ENCODE assay signal across 13 cellular contexts in the genomic region with DNA sequence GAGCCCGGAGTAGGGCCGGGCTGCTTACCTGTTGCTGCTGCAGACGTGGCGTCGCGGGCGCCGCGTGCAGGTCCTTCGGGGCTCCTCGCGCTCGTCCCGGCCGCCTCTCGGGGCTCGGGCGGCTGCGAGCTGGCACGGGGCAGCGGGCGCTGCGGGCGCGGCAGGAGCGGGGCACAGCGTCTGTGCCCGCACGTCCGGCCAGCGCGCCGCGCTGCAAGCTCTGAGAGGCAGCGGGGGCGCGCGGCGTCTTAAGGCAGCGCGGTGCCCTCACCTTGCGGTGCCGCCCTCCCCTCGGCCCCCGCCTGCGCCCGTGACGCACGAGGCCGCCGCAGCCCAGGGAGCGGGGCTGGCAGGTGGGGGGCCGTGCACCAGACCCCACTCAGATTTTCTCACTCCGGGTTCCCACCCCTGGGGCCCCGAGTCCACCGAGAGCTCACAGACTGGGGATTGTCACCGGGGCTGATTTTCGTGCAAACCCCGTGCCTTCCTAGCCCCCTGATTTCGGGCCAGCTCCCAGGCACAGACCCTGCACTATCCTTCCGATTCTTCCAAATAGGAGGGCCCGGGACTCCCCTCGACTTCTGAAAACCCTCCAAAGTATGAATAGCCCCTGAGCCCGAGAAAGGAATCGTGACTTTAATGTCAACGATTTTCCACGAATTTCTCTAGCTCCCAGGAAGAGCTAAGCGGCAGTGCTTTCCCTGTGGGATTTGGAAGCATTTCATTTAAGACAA. TPM values are rescaled to one million over a fixed set of nuclear protein-coding genes. Genes with fewer than 3 reads are reported as not detected.
A peak's percentile ranks its signal among the peaks of the same experiment; 100 is the strongest.
DNase-seq lines count a peak whose midpoint lies in the region; ATAC-seq and TF ChIP-seq lines count a peak whose summit lies in the region.
"Had no signal": no experiment of that assay in that cellular context is flagged by ENCODE, and none has a peak within 500 bp of the region (broad histone marks: within the 10 kb centered on the region; RNA-seq: fewer than 3 reads in every experiment).

A gene with protein sequence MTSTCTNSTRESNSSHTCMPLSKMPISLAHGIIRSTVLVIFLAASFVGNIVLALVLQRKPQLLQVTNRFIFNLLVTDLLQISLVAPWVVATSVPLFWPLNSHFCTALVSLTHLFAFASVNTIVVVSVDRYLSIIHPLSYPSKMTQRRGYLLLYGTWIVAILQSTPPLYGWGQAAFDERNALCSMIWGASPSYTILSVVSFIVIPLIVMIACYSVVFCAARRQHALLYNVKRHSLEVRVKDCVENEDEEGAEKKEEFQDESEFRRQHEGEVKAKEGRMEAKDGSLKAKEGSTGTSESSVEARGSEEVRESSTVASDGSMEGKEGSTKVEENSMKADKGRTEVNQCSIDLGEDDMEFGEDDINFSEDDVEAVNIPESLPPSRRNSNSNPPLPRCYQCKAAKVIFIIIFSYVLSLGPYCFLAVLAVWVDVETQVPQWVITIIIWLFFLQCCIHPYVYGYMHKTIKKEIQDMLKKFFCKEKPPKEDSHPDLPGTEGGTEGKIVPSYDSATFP (minus strand): TSS at position 222 of the 734 bp plus-strand sequence. CDS start 2,321 bp downstream, outside the sequence.

- H3K27ac ChIP-seq in HUES64 (ENCODE audit: low read depth, low read length) = no peak within 1 kb of the TSS
- no peak within 1 kb of the TSS for H3K27ac ChIP-seq in neuronal stem cell (replicated peaks; ENCODE audit: low read length)
- no peak within 1 kb of the TSS for H3K27ac ChIP-seq in tibial nerve
- H3K27ac ChIP-seq in left lung = no peak within 1 kb of the TSS
- H3K27ac ChIP-seq: adrenal gland, BLaER1 had no signal

- no peak for TF ChIP-seq EP300 in tibial nerve (IDR thresholded peaks at IDR 0.05)

- H3K4me2 ChIP-seq in neuronal stem cell (ENCODE audit: insufficient read depth, low read length, poor library complexity, severe bottlenecking) = peak within 1 kb of the TSS; percentile 54
- H3K4me2 ChIP-seq: BLaER1 had no signal

- intact Hi-C loops in activated CD4-positive, alpha-beta T cell treated with anti-CD3 and anti-CD28 coated beads, Interleukin-2, amount 10 ng/mL, durations not matched to agents 24 days and 14 days (cut with micrococcal nuclease) = loop anchor here (1.0 to 5.0 kb wide), 4 partner anchors 18 to 537 kb away; a partner anchor contains a TSS
- intact Hi-C loops in left lung (cut with DNase I) = no loop called here

- H3K27me3 ChIP-seq in HUES64 (ENCODE audit: insufficient read depth, low read length) = peaks cover 92% of the 10 kb centered on the region
- peaks cover 9 to 94% (median 67%) of the 10 kb centered on the region in 3 experiments for H3K27me3 ChIP-seq in neuronal stem cell (ENCODE audit: control insufficient read depth in 3 of 3, insufficient read depth in 3 of 3, low read depth in 1 of 3, low read length in 3 of 3)
- peaks cover 0 to 78% of the 10 kb centered on the region in 2 donors for H3K27me3 ChIP-seq in tibial nerve
- peaks cover 54 to 73% of the 10 kb centered on the region in 2 donors for H3K27me3 ChIP-seq in left lung

- no peak within 1 kb of the TSS for H3K27ac Mint-ChIP-seq in activated CD4-positive, alpha-beta T cell treated with anti-CD3 and anti-CD28 coated beads, Interleukin-2, amount 10 ng/mL, durations not matched to agents 24 days and 14 days
- H3K27ac Mint-ChIP-seq in effector memory CD8-positive, alpha-beta T cell = no peak within 1 kb of the TSS

- H2AK5ac ChIP-seq in neuronal stem cell (ENCODE audit: low read depth, low read length) = no peak within 1 kb of the TSS

- no peak within 1 kb of the TSS for H2BK15ac ChIP-seq in neuronal stem cell (ENCODE audit: low read length)

- no peak for TF ChIP-seq POLR2A in tibial nerve (IDR thresholded peaks at IDR 0.05)

- H3K4ac ChIP-seq in neuronal stem cell (ENCODE audit: low read length) = no peak within 1 kb of the TSS

- peak; percentile 53 for DNase-seq in activated CD4-positive, alpha-beta T cell treated with anti-CD3 and anti-CD28 coated beads, Interleukin-2, amount 10 ng/mL, durations not matched to agents 24 days and 14 days
- DNase-seq in activated CD4-positive, alpha-beta T cell treated with anti-CD3 and anti-CD28 coated beads, Interleukin-2, amount 50 U/mL, for 1 hour = no peak
- DNase-seq in effector memory CD8-positive, alpha-beta T cell = no peak
- DNase-seq in neuronal stem cell (ENCODE audit: low spot score) (no peak), tibial nerve (ENCODE audit: low spot score in 2 of 2) (no peak), 8988T (no peak), left lung (no peak)
- DNase-seq: adrenal gland; stimulated activated CD4-positive, alpha-beta T cell treated with anti-CD3 and anti-CD28 coated beads, Interleukin-4, amount 100 ng/mL, for 24 hours had no signal

- peaks cover 11% of the 10 kb centered on the region for H3K4me1 Mint-ChIP-seq in activated CD4-positive, alpha-beta T cell treated with anti-CD3 and anti-CD28 coated beads, Interleukin-2, amount 10 ng/mL, durations not matched to agents 24 days and 14 days
- H3K4me1 Mint-ChIP-seq in effector memory CD8-positive, alpha-beta T cell (ENCODE audit: low read depth in 2 of 2) = peaks cover 6 to 9% of the 10 kb centered on the region in 2 donors

- no peak within 1 kb of the TSS for H2BK5ac ChIP-seq in neuronal stem cell (ENCODE audit: low read length)

- H2BK12ac ChIP-seq in neuronal stem cell (ENCODE audit: low read length) = no peak within 1 kb of the TSS

- peak within 1 kb of the TSS; percentile 38 for H3K4me3 Mint-ChIP-seq in activated CD4-positive, alpha-beta T cell treated with anti-CD3 and anti-CD28 coated beads, Interleukin-2, amount 10 ng/mL, durations not matched to agents 24 days and 14 days
- H3K4me3 Mint-ChIP-seq in effector memory CD8-positive, alpha-beta T cell = peak within 1 kb of the TSS; percentile 50 to 55

- H3K4me1 ChIP-seq in HUES64 (ENCODE audit: insufficient read depth, low read length) (no peaks in the 10 kb centered on the region), neuronal stem cell (ENCODE audit: control insufficient read depth in 2 of 2, insufficient read depth in 1 of 2, low read depth in 1 of 2, low read length in 2 of 2) (peaks cover 4 to 7% of the 10 kb centered on the region in 2 donors), tibial nerve (peaks cover 0 to 30% (median 2%) of the 10 kb centered on the region in 4 donors), left lung (peaks cover 0 to 3% of the 10 kb centered on the region in 2 donors)
- H3K4me1 ChIP-seq: adrenal gland, BLaER1 had no signal

- H3K9ac ChIP-seq in HUES64 (ENCODE audit: low read depth, low read length) (no peak within 1 kb of the TSS), neuronal stem cell (ENCODE audit: low read depth, low read length, poor library complexity) (no peak within 1 kb of the TSS)
- H3K9ac ChIP-seq: BLaER1 had no signal

- H4K91ac ChIP-seq in neuronal stem cell (ENCODE audit: low read depth, low read length, poor library complexity) = no peak within 1 kb of the TSS

- H4K8ac ChIP-seq in neuronal stem cell (ENCODE audit: low read depth, low read length) = no peak within 1 kb of the TSS

- H3K4me3 ChIP-seq in HUES64 (ENCODE audit: low read length) = peak within 1 kb of the TSS; percentile 38
- peak within 1 kb of the TSS in 1 of 2 donors; percentile 54 for H3K4me3 ChIP-seq in neuronal stem cell (ENCODE audit: low read length in 2 of 2)
- H3K4me3 ChIP-seq in tibial nerve = peak within 1 kb of the TSS in 1 of 4 donors; percentile 27
- no peak within 1 kb of the TSS for H3K4me3 ChIP-seq in left lung
- H3K4me3 ChIP-seq: adrenal gland, BLaER1 had no signal

- no peak within 1 kb of the TSS for H3K23ac ChIP-seq in neuronal stem cell (ENCODE audit: low read depth, low read length, poor library complexity)

- H3K9me3 Mint-ChIP-seq in activated CD4-positive, alpha-beta T cell treated with anti-CD3 and anti-CD28 coated beads, Interleukin-2, amount 10 ng/mL, durations not matched to agents 24 days and 14 days = no peaks in the 10 kb centered on the region
- H3K9me3 Mint-ChIP-seq in effector memory CD8-positive, alpha-beta T cell = no peaks in the 10 kb centered on the region

- no peaks in the 10 kb centered on the region for H3K79me1 ChIP-seq in neuronal stem cell (ENCODE audit: low read depth, low read length)

- no peaks in the 10 kb centered on the region for H3K36me3 Mint-ChIP-seq in activated CD4-positive, alpha-beta T cell treated with anti-CD3 and anti-CD28 coated beads, Interleukin-2, amount 10 ng/mL, durations not matched to agents 24 days and 14 days (ENCODE audit: low read depth)
- no peaks in the 10 kb centered on the region for H3K36me3 Mint-ChIP-seq in effector memory CD8-positive, alpha-beta T cell (ENCODE audit: insufficient read depth)

- H3K9me3 ChIP-seq in HUES64 (ENCODE audit: insufficient read depth, low read depth, low read length) (no peaks in the 10 kb centered on the region), neuronal stem cell (replicated peaks in 1 of 2; ENCODE audit: control insufficient read depth in 2 of 2, insufficient read depth in 1 of 2, low read depth in 1 of 2, low read length in 2 of 2) (peaks cover 0 to 1% of the 10 kb centered on the region in 2 donors), tibial nerve (no peaks in the 10 kb centered on the region), left lung (no peaks in the 10 kb centered on the region)
- H3K9me3 ChIP-seq: adrenal gland had no signal

- no peak within 1 kb of the TSS for H2BK120ac ChIP-seq in neuronal stem cell (ENCODE audit: low read depth, low read length)

- peak within 1 kb of the TSS; percentile 64 for H3K18ac ChIP-seq in neuronal stem cell (ENCODE audit: low read length)

- peak; percentile 45 for ATAC-seq in effector memory CD8-positive, alpha-beta T cell (replicated peaks)
- no peak for ATAC-seq in left lung

- H3K36me3 ChIP-seq in HUES64 (ENCODE audit: insufficient read depth, low read length) = no peaks in the 10 kb centered on the region
- no peaks in the 10 kb centered on the region for H3K36me3 ChIP-seq in neuronal stem cell (replicated peaks in 1 of 2; ENCODE audit: control insufficient read depth in 2 of 2, insufficient read depth in 2 of 2, low read length in 2 of 2)
- no peaks in the 10 kb centered on the region for H3K36me3 ChIP-seq in tibial nerve
- H3K36me3 ChIP-seq in left lung = no peaks in the 10 kb centered on the region
- H3K36me3 ChIP-seq: adrenal gland, BLaER1 had no signal

- H2AFZ ChIP-seq in neuronal stem cell (ENCODE audit: low read length) = no peak within 1 kb of the TSS

- no peak within 1 kb of the TSS for H3K14ac ChIP-seq in neuronal stem cell (ENCODE audit: low read length)

- TF ChIP-seq CTCF in tibial nerve (IDR thresholded peaks at IDR 0.05) = no peak
- TF ChIP-seq CTCF in left lung (IDR thresholded peaks at IDR 0.05) = no peak

- H3K27me3 Mint-ChIP-seq in activated CD4-positive, alpha-beta T cell treated with anti-CD3 and anti-CD28 coated beads, Interleukin-2, amount 10 ng/mL, durations not matched to agents 24 days and 14 days = peaks cover 59% of the 10 kb centered on the region
- peaks cover 25 to 45% of the 10 kb centered on the region in 2 donors for H3K27me3 Mint-ChIP-seq in effector memory CD8-positive, alpha-beta T cell

- 3% methylated on average over 67 of the region's 68 CpGs for WGBS in HUES64
- WGBS in neuronal stem cell (ENCODE audit: extremely low coverage in 2 of 2, insufficient read length in 2 of 2, insufficient replicate concordance in 1 of 2), 2 donors = no CpG with 5 or more reads among the region's 68 CpGs
- WGBS in tibial nerve, 2 donors = 3 to 43% methylated on average over 6 to 27 of the region's 68 CpGs

RNA-seq across cellular contexts. Expression of the gene that starts here (rescaled TPM):
- total RNA-seq in activated CD4-positive, alpha-beta T cell treated with anti-CD3 and anti-CD28 coated beads, Interleukin-2, amount 10 ng/mL, durations not matched to agents 24 days and 14 days = 0.26 TPM in 1 of 2 replicates, not detected in the other
- polyA plus RNA-seq in HUES64 (2013, experiment 1 of 2) = not detected
- not detected for polyA plus RNA-seq in HUES64 (2013, experiment 2 of 2)
- not detected for polyA plus RNA-seq in neuronal stem cell (2013, experiment 1 of 2)
- polyA plus RNA-seq in neuronal stem cell (2013, experiment 2 of 2) = not detected
- not detected for total RNA-seq in tibial nerve
- not detected for total RNA-seq in left lung
- total RNA-seq: adrenal gland, osteocyte, temporal lobe had no signal
- polyA plus RNA-seq: adrenal gland had no signal

Comparison
In these comparisons a context has a peak if more than half of its experiments do, and no peak if none do; other contexts are left out.
1. Peak in DNase-seq in activated CD4-positive, alpha-beta T cell treated with anti-CD3 and anti-CD28 coated beads, Interleukin-2, amount 10 ng/mL, durations not matched to agents 24 days and 14 days; RNA of the gene not detected or under 1 TPM.